Comparison of ENCODE assay signal across 19 cellular contexts in genomic region chr10:4062751-4063150, GRCh38.
DNase-seq lines count a peak whose midpoint lies in the region; ATAC-seq and TF ChIP-seq lines count a peak whose summit lies in the region.
"Had no signal": no experiment of that assay in that cellular context is flagged by ENCODE, and none has a peak within 500 bp of the region (broad histone marks: within the 10 kb centered on the region; RNA-seq: fewer than 3 reads in every experiment).

No MANE protein-coding gene starts in this region.

- no peaks in the 10 kb centered on the region for H3K27me3 ChIP-seq in adipocyte (replicated peaks; ENCODE audit: control insufficient read depth, insufficient read depth, low read length)
- no peaks in the 10 kb centered on the region for H3K27me3 ChIP-seq in gastroesophageal sphincter
- no peaks in the 10 kb centered on the region for H3K27me3 ChIP-seq in spleen (replicated peaks in 1 of 7)
- H3K27me3 ChIP-seq: BLaER1 had no signal

- no peaks in the 10 kb centered on the region for H3K36me3 ChIP-seq in adipocyte (ENCODE audit: control insufficient read depth, insufficient read depth, low read length, severe bottlenecking)
- no peaks in the 10 kb centered on the region for H3K36me3 ChIP-seq in gastroesophageal sphincter
- H3K36me3 ChIP-seq in spleen = no peaks in the 10 kb centered on the region
- H3K36me3 ChIP-seq: BLaER1 had no signal

- H3K27ac ChIP-seq in gastroesophageal sphincter (peak overlapping the region in 3 of 4 donors; percentile 66 to 75 (median 67)), spleen (peak overlapping the region in 5 of 8 donors; percentile 36 to 67 (median 53)), substantia nigra (ENCODE audit: low read depth, low read length, poor library complexity, severe bottlenecking) (no peak overlapping the region)
- H3K27ac ChIP-seq: BLaER1, HL-60 had no signal

- DNase-seq in ELF-1 (ENCODE audit: low read depth, low spot score) = peak; percentile 87
- DNase-seq in adipocyte (ENCODE audit: low read depth) = no peak
- DNase-seq in spleen = no peak
- no peak for DNase-seq in ureter (ENCODE audit: low spot score)
- DNase-seq in EL = no peak
- DNase-seq in substantia nigra (lab: John Stamatoyannopoulos, UW) = no peak
- DNase-seq: CD8-positive, alpha-beta T cell; DMS79 treated with DMSO at 0.1 percent for 48 hours; GDM1; NCI-H1436; NCI-H2081 treated with DMSO at 0.1 percent for 48 hours; NCI-H510A; NCI-H774; Right ventricle myocardium superior had no signal

- TF ChIP-seq CTCF in gastroesophageal sphincter (IDR thresholded peaks at IDR 0.05) = no peak
- no peak for TF ChIP-seq CTCF in spleen (IDR thresholded peaks at IDR 0.05 in 8 of 11, conservative IDR thresholded peaks at IDR 0.05 in 3 of 11)

- ATAC-seq in gastroesophageal sphincter (no peak), HG02885 (IDR thresholded peaks at IDR 0.05; ENCODE audit: poor library complexity, unreplicated experiment) (no peak)
- ATAC-seq: CD8-positive, alpha-beta T cell; GM12878 had no signal

- H3K9me3 ChIP-seq in adipocyte (ENCODE audit: control insufficient read depth, low read length) (no peaks in the 10 kb centered on the region), gastroesophageal sphincter (no peaks in the 10 kb centered on the region), spleen (no peaks in the 10 kb centered on the region)
- H3K9me3 ChIP-seq: BLaER1 had no signal

- H3K4me1 ChIP-seq in adipocyte (ENCODE audit: control insufficient read depth, insufficient read depth, low read length) (peaks cover 42% of the 10 kb centered on the region), gastroesophageal sphincter (peaks cover 0 to 29% (median 12%) of the 10 kb centered on the region in 3 donors), spleen (peaks cover 16 to 52% (median 34%) of the 10 kb centered on the region in 6 donors)

- no peak overlapping the region for H3K4me3 ChIP-seq in adipocyte (ENCODE audit: low read length)
- H3K4me3 ChIP-seq in gastroesophageal sphincter = no peak overlapping the region
- H3K4me3 ChIP-seq in spleen = no peak overlapping the region
- H3K4me3 ChIP-seq: BLaER1, GM12878 had no signal

- peak overlapping the region; percentile 18 for H3K9ac ChIP-seq in adipocyte (ENCODE audit: low read length)
- H3K9ac ChIP-seq: BLaER1 had no signal

- no peak for TF ChIP-seq EP300 in gastroesophageal sphincter (IDR thresholded peaks at IDR 0.05)

- TF ChIP-seq POLR2A in gastroesophageal sphincter (IDR thresholded peaks at IDR 0.05) (no peak), spleen (IDR thresholded peaks at IDR 0.05) (no peak)

- intact Hi-C loops in spleen (cut with DNase I; ENCODE audit: low total_unique reads) = no loop called here

- 100% methylated on average over 5 of the region's 6 CpGs; no CpG with 5 or more reads in 1 of the 2 donors for WGBS in gastroesophageal sphincter (ENCODE audit: low coverage in 1 of 2), 2 donors
- 92 to 97% (median 95%) methylated on average over 6 of the region's 6 CpGs for WGBS in spleen, 5 donors
